ENCODE assay signal across 26 cellular contexts in the genomic region with DNA sequence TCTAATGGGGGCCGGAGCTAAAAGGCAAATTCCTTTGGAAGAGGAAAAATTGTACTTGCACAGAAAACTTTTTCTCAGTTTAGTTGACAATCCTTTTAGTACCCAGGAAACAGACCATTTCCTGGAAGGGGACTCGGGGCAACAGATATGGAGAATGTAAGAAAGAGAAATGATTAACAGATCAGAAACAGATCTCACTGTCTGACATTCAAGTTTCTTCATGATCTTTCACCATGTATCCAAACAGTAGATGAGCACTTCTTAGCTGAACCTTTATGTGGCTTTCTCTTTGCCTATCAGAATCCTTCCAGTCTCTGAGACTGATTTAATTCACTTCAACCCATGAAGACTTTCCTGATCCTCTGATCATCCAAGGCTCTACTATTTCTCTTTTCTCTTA. TPM values are rescaled to one million over a fixed set of nuclear protein-coding genes. Genes with fewer than 3 reads are reported as not detected.
DNase-seq lines count a peak whose midpoint lies in the region; FAIRE-seq and TF ChIP-seq lines count a peak whose summit lies in the region.
"Had no signal": no experiment of that assay in that cellular context is flagged by ENCODE, and none has a peak within 500 bp of the region (broad histone marks: within the 10 kb centered on the region; RNA-seq: fewer than 3 reads in every experiment).

No MANE protein-coding gene starts in this region.

- no peak for TF ChIP-seq EP300 in sigmoid colon (IDR thresholded peaks at IDR 0.05)

- peak; percentile 5 for DNase-seq in AG08396 (ENCODE audit: low spot score)
- DNase-seq in astrocyte (ENCODE audit: low read depth), result no peak
- peak; percentile 30 for DNase-seq in glomerular visceral epithelial cell (ENCODE audit: extremely low spot score)
- DNase-seq in sigmoid colon, result no peak
- no peak for DNase-seq in midbrain (lab: John Stamatoyannopoulos, UW)
- no peak for DNase-seq in RKO (ENCODE audit: low spot score)
- no peak for DNase-seq in activated CD4-positive, alpha-beta T cell treated with anti-CD3 and anti-CD28 coated beads, Interleukin-2, amount 50 U/mL, for 1 hour
- DNase-seq in NCI-H1105 (lab: John Stamatoyannopoulos, UW), result no peak
- DNase-seq: activated CD8-positive, alpha-beta memory T cell treated with anti-CD3 and anti-CD28 coated beads, Interleukin-2, amount 50 U/mL, for 4 hours; GOT3; heart right ventricle; left lung; NCI-H1417 treated with DMSO at 0.1 percent for 48 hours; stimulated activated naive B cell treated with anti-CD40 and anti-IgM and Interleukin-4, amounts not matched to agents 10 μg/mL and 1 μg/mL and 100 μg/mL, for 72 hours; thyroid gland; WERI-Rb-1 had no signal

- FAIRE-seq in astrocyte (lab: Jason Lieb, UNC), result no peak
- FAIRE-seq: A549, colon had no signal

- intact Hi-C loops in sigmoid colon (cut with DNase I), result loop anchor here (5.0 kb wide), 2 partner anchors 126 to 301 kb away; no protein-coding TSS in a partner anchor

- H2AFZ ChIP-seq in astrocyte (ENCODE audit: low read depth, low read length), result no peak overlapping the region
- H2AFZ ChIP-seq: neural progenitor cell had no signal

- no peaks in the 10 kb centered on the region for H3K27me3 ChIP-seq in astrocyte (ENCODE audit: insufficient read depth, low read length)
- H3K27me3 ChIP-seq in sigmoid colon, result no peaks in the 10 kb centered on the region
- H3K27me3 ChIP-seq: BLaER1 treated with 17β-estradiol and CSF1 and Interleukin-3, amounts not matched to agents 10 nM and 100 nM; thyroid gland had no signal

- no peaks in the 10 kb centered on the region for H3K36me3 Mint-ChIP-seq in astrocyte (ENCODE audit: low read depth, unreplicated experiment)
- H3K36me3 Mint-ChIP-seq: activated naive CD8-positive, alpha-beta T cell; IgD-negative memory B cell; neural progenitor cell; stimulated activated naive B cell treated with anti-CD40 and anti-IgM and Interleukin-4, amounts not matched to agents 10 μg/mL and 1 μg/mL and 100 μg/mL, for 72 hours had no signal

- H3K4me3 ChIP-seq in astrocyte (ENCODE audit: insufficient read depth, low read depth, low read length) (no peak overlapping the region), sigmoid colon (no peak overlapping the region)
- H3K4me3 ChIP-seq: A549; BLaER1 treated with 17β-estradiol and CSF1 and Interleukin-3, amounts not matched to agents 10 nM and 100 nM; heart right ventricle; left lung; neural progenitor cell; skin epidermis; thyroid gland had no signal

- 50 to 68% methylated on average over 2 of the region's 2 CpGs for WGBS in sigmoid colon, 2 donors

- H3K9me3 ChIP-seq in astrocyte (ENCODE audit: insufficient read depth, low read depth, low read length) (no peaks in the 10 kb centered on the region), sigmoid colon (no peaks in the 10 kb centered on the region)
- H3K9me3 ChIP-seq: A549, heart right ventricle, left lung, thyroid gland had no signal

- H3K4me1 Mint-ChIP-seq in astrocyte (ENCODE audit: low read depth, unreplicated experiment), result peaks cover 18% of the 10 kb centered on the region

- H3K4me1 ChIP-seq in astrocyte (ENCODE audit: insufficient read depth, low read length) (peaks cover 6% of the 10 kb centered on the region), sigmoid colon (peaks cover 0 to 18% (median 8%) of the 10 kb centered on the region in 4 donors)
- H3K4me1 ChIP-seq: BLaER1 treated with 17β-estradiol and CSF1 and Interleukin-3, amounts not matched to agents 10 nM and 100 nM had no signal

- no peak for TF ChIP-seq POLR2A in sigmoid colon (IDR thresholded peaks at IDR 0.05)

- peaks cover 9% of the 10 kb centered on the region for H3K27me3 Mint-ChIP-seq in astrocyte (ENCODE audit: low read depth, unreplicated experiment)

- H3K9me3 Mint-ChIP-seq in astrocyte (ENCODE audit: unreplicated experiment), result no peaks in the 10 kb centered on the region
- H3K9me3 Mint-ChIP-seq: activated T-helper 17 cell treated with anti-CD3 and anti-CD28 coated beads, Interleukin-2, amount 50 U/mL, for 72 hours; IgD-negative memory B cell; neural progenitor cell; stimulated activated naive B cell treated with anti-CD40 and anti-IgM and Interleukin-4, amounts not matched to agents 10 μg/mL and 1 μg/mL and 100 μg/mL, for 72 hours; T-helper 2 cell treated with Interferon-gamma antibody and Interleukin-4, amounts not matched to agents 5 μg/mL and 100 μg/mL, for 36 hours had no signal

- peaks cover 4% of the 10 kb centered on the region for H4K20me1 ChIP-seq in astrocyte (ENCODE audit: insufficient read depth, low read length)
- H4K20me1 ChIP-seq: BLaER1 treated with 17β-estradiol and CSF1 and Interleukin-3, amounts not matched to agents 10 nM and 100 nM had no signal

- TF ChIP-seq CTCF in astrocyte (IDR thresholded peaks at IDR 0.05; ENCODE audit: insufficient read depth, low read depth, low read length) (no peak), sigmoid colon (IDR thresholded peaks at IDR 0.05) (no peak)

- peak overlapping the region; percentile 51 for H3K4me2 ChIP-seq in astrocyte (ENCODE audit: low read length)
- H3K4me2 ChIP-seq: A549; BLaER1 treated with 17β-estradiol and CSF1 and Interleukin-3, amounts not matched to agents 10 nM and 100 nM; neural progenitor cell had no signal

- H3K36me3 ChIP-seq in astrocyte (ENCODE audit: insufficient read depth, low read length), result no peaks in the 10 kb centered on the region
- no peaks in the 10 kb centered on the region for H3K36me3 ChIP-seq in sigmoid colon
- H3K36me3 ChIP-seq: BLaER1 treated with 17β-estradiol and CSF1 and Interleukin-3, amounts not matched to agents 10 nM and 100 nM; heart right ventricle; left lung; neural progenitor cell; thyroid gland had no signal

- H3K27ac Mint-ChIP-seq in astrocyte (ENCODE audit: unreplicated experiment), result peak overlapping the region; percentile 73
- H3K27ac Mint-ChIP-seq: activated naive CD8-positive, alpha-beta T cell; activated T-helper 17 cell treated with anti-CD3 and anti-CD28 coated beads, Interleukin-2, amount 50 U/mL, for 72 hours; IgD-negative memory B cell; neural progenitor cell; progenitor cell of endocrine pancreas; stimulated activated naive B cell treated with anti-CD40 and anti-IgM and Interleukin-4, amounts not matched to agents 10 μg/mL and 1 μg/mL and 100 μg/mL, for 72 hours; T-helper 2 cell treated with Interferon-gamma antibody and Interleukin-4, amounts not matched to agents 5 μg/mL and 100 μg/mL, for 36 hours had no signal

- no peak overlapping the region for H3K9ac ChIP-seq in astrocyte (ENCODE audit: low read length)
- H3K9ac ChIP-seq: BLaER1 treated with 17β-estradiol and CSF1 and Interleukin-3, amounts not matched to agents 10 nM and 100 nM; neural progenitor cell had no signal

- no peak overlapping the region for H3K27ac ChIP-seq in astrocyte (ENCODE audit: low read depth, low read length)
- H3K27ac ChIP-seq in sigmoid colon, result peak overlapping the region in 3 of 4 donors; percentile 35 to 90 (median 89)
- H3K27ac ChIP-seq: A549; BLaER1 treated with 17β-estradiol and CSF1 and Interleukin-3, amounts not matched to agents 10 nM and 100 nM; heart right ventricle; left lung; neural progenitor cell; skin epidermis; thyroid gland; WERI-Rb-1 had no signal

- peaks cover 6% of the 10 kb centered on the region for H3K79me2 ChIP-seq in astrocyte (ENCODE audit: insufficient read depth, low read length)

- no peak overlapping the region for H3K4me3 Mint-ChIP-seq in astrocyte (ENCODE audit: unreplicated experiment)
- H3K4me3 Mint-ChIP-seq: activated naive CD8-positive, alpha-beta T cell; activated T-helper 17 cell treated with anti-CD3 and anti-CD28 coated beads, Interleukin-2, amount 50 U/mL, for 72 hours; neural progenitor cell; stimulated activated naive B cell treated with anti-CD40 and anti-IgM and Interleukin-4, amounts not matched to agents 10 μg/mL and 1 μg/mL and 100 μg/mL, for 72 hours; T-helper 2 cell treated with Interferon-gamma antibody and Interleukin-4, amounts not matched to agents 5 μg/mL and 100 μg/mL, for 36 hours had no signal

RNA-seq across cellular contexts. Expression of gene TTLL7, which starts 2.8 kb away (rescaled TPM):
- total RNA-seq in astrocyte (28.5 and 28.7 TPM in 2 replicates), sigmoid colon (10 to 100 TPM; 15.5 to 34.9 (median 17.2) TPM)
- 1 to 10 TPM in 2 of 3 donors, under 1 TPM in 1; 0.92 to 1.4 (median 1.2) TPM for polyA plus RNA-seq in sigmoid colon
- polyA plus RNA-seq: IgD-negative memory B cell had no signal

Comparison
In these comparisons a context has a peak if more than half of its experiments do, and no peak if none do; other contexts are left out.
1. DNase-seq: peak in AG08396 (single experiment) and glomerular visceral epithelial cell (single experiment); none in astrocyte (single experiment), sigmoid colon (single experiment), midbrain (single experiment), RKO (single experiment), activated CD4-positive, alpha-beta T cell treated with anti-CD3 and anti-CD28 coated beads, Interleukin-2, amount 50 U/mL, for 1 hour (single experiment) and NCI-H1105 (single experiment).